Comparison of ENCODE assay signal across 9 cellular contexts in genomic region chr17:78341559-78342437, GRCh38. TPM values are rescaled to one million over a fixed set of nuclear protein-coding genes. Genes with fewer than 3 reads are reported as not detected.
A peak's percentile ranks its signal among the peaks of the same experiment; 100 is the strongest.
DNase-seq lines count a peak whose midpoint lies in the region; ATAC-seq, FAIRE-seq and TF ChIP-seq lines count a peak whose summit lies in the region.
"Had no signal": no experiment of that assay in that cellular context is flagged by ENCODE, and none has a peak within 500 bp of the region (broad histone marks: within the 10 kb centered on the region; RNA-seq: fewer than 3 reads in every experiment).

No MANE protein-coding gene starts in this region.

- intact Hi-C loops in endothelial cell of umbilical vein (cut with micrococcal nuclease), result loop anchor here (1.0 to 2.0 kb wide), 2 partner anchors 19 to 33 kb away; partner anchors contain the start of gene SOCS3

- no peaks in the 10 kb centered on the region for H3K36me3 ChIP-seq in SJCRH30
- no peaks in the 10 kb centered on the region for H3K36me3 ChIP-seq in endothelial cell of umbilical vein (ENCODE audit: control insufficient read depth in 2 of 2, extremely low read depth in 1 of 2, insufficient read depth in 2 of 2, low read length in 2 of 2)

- TF ChIP-seq CTCF in endothelial cell of umbilical vein (IDR thresholded peaks at IDR 0.05; ENCODE audit: extremely low read depth in 1 of 2, insufficient read depth in 1 of 2, low read depth in 1 of 2, low read length in 2 of 2), result no peak

- TF ChIP-seq POLR2A in endothelial cell of umbilical vein (IDR thresholded peaks at IDR 0.05; ENCODE audit: low read depth, low read length), result peak; percentile 27

- no peaks in the 10 kb centered on the region for H3K79me2 ChIP-seq in endothelial cell of umbilical vein (ENCODE audit: control insufficient read depth, insufficient read depth, low read length)

- H4K20me1 ChIP-seq in endothelial cell of umbilical vein (replicated peaks; ENCODE audit: control insufficient read depth, extremely low read depth, insufficient read depth, low read length), result no peaks in the 10 kb centered on the region

- FAIRE-seq in endothelial cell of umbilical vein (lab: Jason Lieb, UNC), result peak; percentile 74
- FAIRE-seq: G401.6 had no signal

- H3K27me3 ChIP-seq in SJCRH30 (no peaks in the 10 kb centered on the region), endothelial cell of umbilical vein (ENCODE audit: control insufficient read depth in 2 of 2, insufficient read depth in 2 of 2, low read length in 2 of 2) (no peaks in the 10 kb centered on the region)

- H3K4me3 ChIP-seq in SJCRH30 (peak overlapping the region; percentile 57), endothelial cell of umbilical vein (replicated peaks in 1 of 3; ENCODE audit: insufficient read depth in 1 of 3, low read depth in 1 of 3, low read length in 3 of 3) (peak overlapping the region in 2 of 3 experiments; percentile 17 to 26)

- ATAC-seq in GM21528 (IDR thresholded peaks at IDR 0.05; ENCODE audit: low FRiP score, unreplicated experiment), result no peak

- peak; percentile 46 for DNase-seq in NCI-H345 (lab: John Stamatoyannopoulos, UW)
- no peak for DNase-seq in NCI-H345 treated with DMSO at 0.1 percent for 48 hours (lab: John Stamatoyannopoulos, UW; ENCODE audit: unreplicated experiment)
- DNase-seq in SJCRH30, result peak; percentile 67 to 70
- peak; percentile 43 for DNase-seq in endothelial cell of umbilical vein (ENCODE audit: low read depth, low spot score)
- DNase-seq in medulla oblongata (ENCODE audit: extremely low spot score), result peak; percentile 77
- no peak for DNase-seq in SHP77 treated with DMSO at 0.1 percent for 48 hours (lab: John Stamatoyannopoulos, UW)

- BruUV-seq in endothelial cell of umbilical vein (replicated peaks; lab: Mats Ljungman, UMichigan), result TSS peak; percentile 52

- H3K27ac ChIP-seq in SJCRH30 (peak overlapping the region; percentile 69), endothelial cell of umbilical vein (ENCODE audit: insufficient read depth, low read depth, low read length) (peak overlapping the region; percentile 82), temporal lobe (ENCODE audit: low read depth, low read length) (peak overlapping the region; percentile 38)

- H3K9me3 ChIP-seq in SJCRH30 (replicated peaks) (no peaks in the 10 kb centered on the region), endothelial cell of umbilical vein (replicated peaks; ENCODE audit: control insufficient read depth, insufficient read depth, low read length) (no peaks in the 10 kb centered on the region)

- H3K9me1 ChIP-seq in endothelial cell of umbilical vein (replicated peaks; ENCODE audit: control insufficient read depth, extremely low read depth, insufficient read depth, low read length), result no peaks in the 10 kb centered on the region

- POLR2A ChIA-PET in endothelial cell of umbilical vein (lab: Charles Lee), result interaction anchor here (0.8 to 2.3 kb wide), 3 partner anchors 17 to 31 kb away, joined by 3 to 12 read pairs (median 6); partner anchors contain the start of gene SOCS3

- CTCF ChIA-PET in endothelial cell of umbilical vein (lab: Charles Lee), result interaction anchor here (1.0 to 4.3 kb wide), 6 partner anchors 17 to 90 kb away, joined by 3 to 27 read pairs (median 6); partner anchors contain the start of gene SOCS3

- peak overlapping the region; percentile 85 for H3K9ac ChIP-seq in endothelial cell of umbilical vein (replicated peaks; ENCODE audit: extremely low read depth, insufficient read depth, low read length)

- H2AFZ ChIP-seq in endothelial cell of umbilical vein (ENCODE audit: low read depth, low read length), result peak overlapping the region; percentile 75

- H3K4me1 ChIP-seq in SJCRH30, result peaks cover 17% of the 10 kb centered on the region
- H3K4me1 ChIP-seq in endothelial cell of umbilical vein (ENCODE audit: control insufficient read depth, extremely low read depth, insufficient read depth, low read length), result peaks cover 36% of the 10 kb centered on the region

- H3K4me2 ChIP-seq in endothelial cell of umbilical vein (ENCODE audit: insufficient read depth, low read length), result peak overlapping the region; percentile 41

- dilution Hi-C loops in endothelial cell of umbilical vein (cut with MboI; ENCODE audit: extremely low pct_ligation_motif_present, low sequenced_read_pairs), result no loop called here

TF ChIP-seq in endothelial cell of umbilical vein, 7 proteins besides CTCF, POLR2A, EP300 and RAD21:
- TF ChIP-seq POLR2AphosphoS5 (IDR thresholded peaks at IDR 0.05; ENCODE audit: insufficient read depth, low read depth, low read length) (peak; percentile 69), MAX (IDR thresholded peaks at IDR 0.05; ENCODE audit: insufficient read depth, insufficient read length) (no peak)
TF ChIP-seq in endothelial cell of umbilical vein: peak in this region for 1.

RNA-seq across cellular contexts. Expression of gene SOCS3, which starts 18.1 kb away (rescaled TPM):
- 27.5 and 28.9 TPM in 2 replicates for total RNA-seq in SJCRH30 (2014; rRNA removed; shearing (Covaris generic))
- 13.6 and 14.3 TPM in 2 replicates for total RNA-seq in endothelial cell of umbilical vein
- polyA plus RNA-seq in endothelial cell of umbilical vein, result 6.2 and 6.6 TPM in 2 replicates
- polyA plus RNA-seq in endothelial cell of umbilical vein (2011; cell fraction: cytosol; rRNA removed), result 5.3 and 7.9 TPM in 2 replicates
- 15.2 and 19.0 TPM in 2 replicates for polyA plus RNA-seq in endothelial cell of umbilical vein (2011; cell fraction: nucleus; rRNA removed)
- polyA plus RNA-seq in endothelial cell of umbilical vein (2012), result 12.2 and 14.3 TPM in 2 replicates
- polyA minus RNA-seq in endothelial cell of umbilical vein, result 7.8 and 10.9 TPM in 2 replicates
- 31.0 TPM for polyA minus RNA-seq in endothelial cell of umbilical vein (2011; cell fraction: cytosol; rRNA and poly(A)+ RNA removed)
- polyA minus RNA-seq in endothelial cell of umbilical vein (2011; cell fraction: nucleus; rRNA and poly(A)+ RNA removed), result 7.3 and 17.4 TPM in 2 replicates
- 3.2 TPM for total RNA-seq in temporal lobe

RNA-seq across cellular contexts. Expression of gene PGS1, which starts 36.7 kb away (rescaled TPM):
- total RNA-seq in SJCRH30 (2014; rRNA removed; shearing (Covaris generic)), result 59.8 and 66.2 TPM in 2 replicates
- total RNA-seq in endothelial cell of umbilical vein, result 55.6 and 66.0 TPM in 2 replicates
- polyA plus RNA-seq in endothelial cell of umbilical vein, result 48.4 and 50.8 TPM in 2 replicates
- polyA plus RNA-seq in endothelial cell of umbilical vein (2011; cell fraction: cytosol; rRNA removed), result 28.4 and 36.1 TPM in 2 replicates
- polyA plus RNA-seq in endothelial cell of umbilical vein (2011; cell fraction: nucleus; rRNA removed), result 195 and 203 TPM in 2 replicates
- 30.2 and 34.0 TPM in 2 replicates for polyA plus RNA-seq in endothelial cell of umbilical vein (2012)
- 62.5 and 77.9 TPM in 2 replicates for polyA minus RNA-seq in endothelial cell of umbilical vein
- 31.2 TPM for polyA minus RNA-seq in endothelial cell of umbilical vein (2011; cell fraction: cytosol; rRNA and poly(A)+ RNA removed)
- 72.4 and 73.4 TPM in 2 replicates for polyA minus RNA-seq in endothelial cell of umbilical vein (2011; cell fraction: nucleus; rRNA and poly(A)+ RNA removed)
- 26.8 TPM for total RNA-seq in temporal lobe

Comparison
In these comparisons a context has a peak if more than half of its experiments do, and no peak if none do; other contexts are left out.
1. DNase-seq: peak in NCI-H345 (single experiment), SJCRH30 (2 of 2), endothelial cell of umbilical vein (single experiment) and medulla oblongata (single experiment); none in NCI-H345 treated with DMSO at 0.1 percent for 48 hours (single experiment) and SHP77 treated with DMSO at 0.1 percent for 48 hours (single experiment).
2. Peak in every context shown above with its lines, with median percentiles within 50 percentile points of each other: H3K27ac ChIP-seq.